Comparison of ENCODE assay signal across 7 cellular contexts in genomic region chr15:77890911-77891801, GRCh38.
DNase-seq lines count a peak whose midpoint lies in the region; ATAC-seq, FAIRE-seq and TF ChIP-seq lines count a peak whose summit lies in the region.
"Not testable (repeated sequence)": the region's sequence is repeated elsewhere in the genome, so short reads cannot be mapped to it uniquely, and the experiment has no call there.

No MANE protein-coding gene starts in this region.

- not testable (repeated sequence) for H3K4me2 ChIP-seq in GM23248 (ENCODE audit: unreplicated experiment)
- peak overlapping the region; percentile 48 for H3K4me2 ChIP-seq in astrocyte (ENCODE audit: low read length)

- H2AFZ ChIP-seq in GM23248; astrocyte (ENCODE audit: low read depth, low read length): not testable (repeated sequence)

- H3K27me3 ChIP-seq in GM23248 (replicated peaks; ENCODE audit: insufficient read depth); astrocyte (ENCODE audit: insufficient read depth, low read length): not testable (repeated sequence)

- H3K4me1 ChIP-seq in GM23248 (ENCODE audit: insufficient read depth), result not testable (repeated sequence)
- H3K4me1 ChIP-seq in astrocyte (ENCODE audit: insufficient read depth, low read length), result peaks cover 18% of the 10 kb centered on the region

- H3K9me2 ChIP-seq in GM23248 (ENCODE audit: insufficient read depth), result not testable (repeated sequence)

- intact Hi-C loops in left ventricle myocardium superior (cut with micrococcal nuclease), result not testable (repeated sequence)

- 5 to 20% methylated on average over 7 to 16 of the region's 20 CpGs for WGBS in GM23248 (ENCODE audit: low coverage in 1 of 2, low lambda C conversion rate in 2 of 2, missing lambda C conversion rate in 2 of 2), 2 experiments

- H3K9me3 ChIP-seq in GM23248 (ENCODE audit: low read depth); astrocyte (ENCODE audit: insufficient read depth, low read depth, low read length): not testable (repeated sequence)

- H3K9me3 Mint-ChIP-seq in astrocyte (ENCODE audit: unreplicated experiment); natural killer cell treated with Interleukin-12 subunit alpha and Interleukin-12 subunit beta and Interleukin-15 and Interleukin-18, amount 100 ng/mL, for 72 hours: not testable (repeated sequence)

- not testable (repeated sequence) for H3K4me3 Mint-ChIP-seq in astrocyte (ENCODE audit: unreplicated experiment); natural killer cell treated with Interleukin-12 subunit alpha and Interleukin-12 subunit beta and Interleukin-15 and Interleukin-18, amount 100 ng/mL, for 72 hours

- not testable (repeated sequence) for H3K4me3 ChIP-seq in GM23248; astrocyte (ENCODE audit: insufficient read depth, low read depth, low read length)

- not testable (repeated sequence) for H3K36me3 ChIP-seq in GM23248 (ENCODE audit: low read depth); astrocyte (ENCODE audit: insufficient read depth, low read length)

- peak; percentile 76 for FAIRE-seq in HTR-8/SVneo (lab: Jason Lieb, UNC)
- peak; percentile 5 for FAIRE-seq in astrocyte (lab: Jason Lieb, UNC)

- ATAC-seq in left ventricle myocardium superior, result peak; percentile 17
- ATAC-seq in natural killer cell treated with Interleukin-12 subunit alpha and Interleukin-12 subunit beta and Interleukin-15 and Interleukin-18, amount 100 ng/mL, for 72 hours, result peak; percentile 37 to 64

- H3K27me3 Mint-ChIP-seq in astrocyte (ENCODE audit: low read depth, unreplicated experiment); natural killer cell treated with Interleukin-12 subunit alpha and Interleukin-12 subunit beta and Interleukin-15 and Interleukin-18, amount 100 ng/mL, for 72 hours: not testable (repeated sequence)

- not testable (repeated sequence) for H3K9ac ChIP-seq in GM23248; astrocyte (ENCODE audit: low read length)

- H3K36me3 Mint-ChIP-seq in astrocyte (ENCODE audit: low read depth, unreplicated experiment); natural killer cell treated with Interleukin-12 subunit alpha and Interleukin-12 subunit beta and Interleukin-15 and Interleukin-18, amount 100 ng/mL, for 72 hours: not testable (repeated sequence)

- H3K27ac ChIP-seq in GM23248; astrocyte (ENCODE audit: low read depth, low read length): not testable (repeated sequence)

- H3K27ac Mint-ChIP-seq in astrocyte (ENCODE audit: unreplicated experiment); natural killer cell treated with Interleukin-12 subunit alpha and Interleukin-12 subunit beta and Interleukin-15 and Interleukin-18, amount 100 ng/mL, for 72 hours: not testable (repeated sequence)

- not testable (repeated sequence) for H3F3A ChIP-seq in GM23248 (ENCODE audit: insufficient read depth)

- H3K4me1 Mint-ChIP-seq in astrocyte (ENCODE audit: low read depth, unreplicated experiment); natural killer cell treated with Interleukin-12 subunit alpha and Interleukin-12 subunit beta and Interleukin-15 and Interleukin-18, amount 100 ng/mL, for 72 hours (ENCODE audit: low read depth in 2 of 2): not testable (repeated sequence)

- peak; percentile 45 for DNase-seq in GM13977 (ENCODE audit: low spot score)
- peak; percentile 75 for DNase-seq in GM23248
- not testable (repeated sequence) for DNase-seq in HTR-8/SVneo (ENCODE audit: insufficient read length, low spot score); natural killer cell treated with Interleukin-12 subunit alpha and Interleukin-12 subunit beta and Interleukin-15 and Interleukin-18, amount 100 ng/mL, for 72 hours (ENCODE audit: low spot score)
- DNase-seq in NK-92 treated with Interleukin-12 subunit alpha and Interleukin-12 subunit beta, amount 100 ng/mL, for 24 hours (lab: John Stamatoyannopoulos, UW), result peak; percentile 19
- peak; percentile 4 for DNase-seq in astrocyte (ENCODE audit: low read depth)
- peak; percentile 55 for DNase-seq in left ventricle myocardium superior

- H4K20me1 ChIP-seq in GM23248 (ENCODE audit: insufficient read depth); astrocyte (ENCODE audit: insufficient read depth, low read length): not testable (repeated sequence)

- not testable (repeated sequence) for H3K79me2 ChIP-seq in GM23248 (ENCODE audit: insufficient read depth); astrocyte (ENCODE audit: insufficient read depth, low read length)

- in situ Hi-C loops in GM13977 (cut with MboI; ENCODE audit: low pct_unique_long_range_greater_than_20kb, low sequenced_read_pairs, unreplicated experiment); GM23248 (cut with MboI): not testable (repeated sequence)

- TF ChIP-seq CTCF in GM13977 (IDR thresholded peaks at IDR 0.05; ENCODE audit: extremely low read depth, insufficient read depth, missing control alignments); astrocyte (IDR thresholded peaks at IDR 0.05; ENCODE audit: insufficient read depth, low read depth, low read length): not testable (repeated sequence)
